In genomic region chr6:37538107-37538506, GRCh38 we compare ENCODE assay signal across 9 cellular contexts. TPM values are rescaled to one million over a fixed set of nuclear protein-coding genes. Genes with fewer than 3 reads are reported as not detected.
DNase-seq lines count a peak whose midpoint lies in the region; ATAC-seq and TF ChIP-seq lines count a peak whose summit lies in the region.
"Had no signal": no experiment of that assay in that cellular context is flagged by ENCODE, and none has a peak within 500 bp of the region (broad histone marks: within the 10 kb centered on the region; RNA-seq: fewer than 3 reads in every experiment).

No MANE protein-coding gene starts in this region.

- in situ Hi-C loops in GM23248 (cut with MboI), result no loop called here

- H3K9ac ChIP-seq in GM23248, result no peak overlapping the region

- no peaks in the 10 kb centered on the region for H3K9me3 Mint-ChIP-seq in CD4-positive, alpha-beta T cell
- no peaks in the 10 kb centered on the region for H3K9me3 Mint-ChIP-seq in osteocyte (ENCODE audit: unreplicated experiment)

- no peaks in the 10 kb centered on the region for H3K79me2 ChIP-seq in GM23248 (ENCODE audit: insufficient read depth)

- intact Hi-C loops in CD4-positive, alpha-beta T cell (cut with DNase I, micrococcal nuclease), result loop anchor here in 1 of 2 experiments (5.0 kb wide), 1 partner anchor 36 kb away; no protein-coding TSS in a partner anchor

- no peaks in the 10 kb centered on the region for H3K9me3 ChIP-seq in CD4-positive, alpha-beta T cell (ENCODE audit: control insufficient read depth, low read length)
- no peaks in the 10 kb centered on the region for H3K9me3 ChIP-seq in GM23248 (ENCODE audit: low read depth)

- H3K36me3 ChIP-seq in GM23248 (ENCODE audit: low read depth), result no peaks in the 10 kb centered on the region

- H3K4me1 Mint-ChIP-seq in CD4-positive, alpha-beta T cell (ENCODE audit: low read depth), result peaks cover 35% of the 10 kb centered on the region
- peaks cover 9% of the 10 kb centered on the region for H3K4me1 Mint-ChIP-seq in osteocyte (ENCODE audit: unreplicated experiment)

- CTCF ChIA-PET in CD4-positive, alpha-beta T cell (lab: Charles Lee), result interaction anchor here (0.7 to 1.6 kb wide), 3 partner anchors 28 to 154 kb away, joined by 3 to 5 read pairs (median 4); no protein-coding TSS in a partner anchor
- CTCF ChIA-PET in RWPE1 (lab: Yijun Ruan, JAX), result interaction anchor here (0.6 to 2.8 kb wide), 19 partner anchors 9 to 561 kb away, joined by 3 to 13 read pairs (median 3); no protein-coding TSS in a partner anchor

- no peaks in the 10 kb centered on the region for H4K20me1 ChIP-seq in GM23248 (ENCODE audit: insufficient read depth)

- POLR2A ChIA-PET in CD4-positive, alpha-beta T cell (lab: Charles Lee), result interaction anchor here (1.2 to 2.5 kb wide), 4 partner anchors 10 to 36 kb away, joined by 3 to 13 read pairs (median 7); no protein-coding TSS in a partner anchor
- POLR2A ChIA-PET in RWPE1 (lab: Yijun Ruan, JAX; ENCODE audit: low non-redundant PET), result no interaction called here

- peaks cover 32% of the 10 kb centered on the region for H3K36me3 Mint-ChIP-seq in CD4-positive, alpha-beta T cell (ENCODE audit: low read depth)
- H3K36me3 Mint-ChIP-seq in osteocyte (ENCODE audit: unreplicated experiment), result no peaks in the 10 kb centered on the region

- H3K4me2 ChIP-seq in GM23248 (ENCODE audit: unreplicated experiment), result no peak overlapping the region

- no peak overlapping the region for H3K27ac ChIP-seq in CD4-positive, alpha-beta T cell (ENCODE audit: low read depth, low read length)
- no peak overlapping the region for H3K27ac ChIP-seq in GM23248
- H3K27ac ChIP-seq in RWPE1, result no peak overlapping the region

- H2AFZ ChIP-seq in GM23248, result no peak overlapping the region

- no peaks in the 10 kb centered on the region for H3K9me2 ChIP-seq in GM23248 (ENCODE audit: insufficient read depth)

- no peaks in the 10 kb centered on the region for H3K27me3 ChIP-seq in CD4-positive, alpha-beta T cell (ENCODE audit: control insufficient read depth, insufficient read depth, low read length)
- H3K27me3 ChIP-seq in GM23248 (replicated peaks; ENCODE audit: insufficient read depth), result peaks cover 46% of the 10 kb centered on the region

- H3K4me3 Mint-ChIP-seq in CD4-positive, alpha-beta T cell, result no peak overlapping the region
- H3K4me3 Mint-ChIP-seq in osteocyte (ENCODE audit: unreplicated experiment), result no peak overlapping the region

- H3K27ac Mint-ChIP-seq in CD4-positive, alpha-beta T cell, result peak overlapping the region; percentile 63
- H3K27ac Mint-ChIP-seq in osteocyte (ENCODE audit: unreplicated experiment), result no peak overlapping the region

- no peaks in the 10 kb centered on the region for H3K27me3 Mint-ChIP-seq in CD4-positive, alpha-beta T cell
- H3K27me3 Mint-ChIP-seq in osteocyte (ENCODE audit: unreplicated experiment), result peaks cover 16% of the 10 kb centered on the region

- H3F3A ChIP-seq in GM23248 (ENCODE audit: insufficient read depth), result no peaks in the 10 kb centered on the region

- WGBS in GM23248 (ENCODE audit: low coverage in 1 of 2, low lambda C conversion rate in 2 of 2, missing lambda C conversion rate in 2 of 2), 2 experiments, result 42 to 56% methylated on average over 6 of the region's 6 CpGs

- TF ChIP-seq CTCF in CD4-positive, alpha-beta T cell (IDR thresholded peaks at IDR 0.05), result no peak
- no peak for TF ChIP-seq CTCF in RWPE1 (conservative IDR thresholded peaks at IDR 0.05; ENCODE audit: low read depth)
- TF ChIP-seq CTCF in osteocyte (IDR thresholded peaks at IDR 0.05), result no peak

- DNase-seq in CD4-positive, alpha-beta T cell, result no peak
- DNase-seq in GM23248, result peak; percentile 36
- peak; percentile 54 for DNase-seq in RWPE1 (ENCODE audit: low spot score)
- peak; percentile 76 for DNase-seq in islet precursor cell
- no peak for DNase-seq in osteocyte (ENCODE audit: extremely low spot score, unreplicated experiment)
- DNase-seq in GM19238 (ENCODE audit: insufficient read length, low spot score), result no peak
- DNase-seq: mesenchymal stem cell had no signal

- no peak for ATAC-seq in CD4-positive, alpha-beta T cell (ENCODE audit: poor library complexity)
- no peak for ATAC-seq in GM19455 (IDR thresholded peaks at IDR 0.05; ENCODE audit: unreplicated experiment)
- no peak for ATAC-seq in HG03342 (IDR thresholded peaks at IDR 0.05; ENCODE audit: unreplicated experiment)

- H3K4me1 ChIP-seq in GM23248 (ENCODE audit: insufficient read depth), result no peaks in the 10 kb centered on the region; the same call in 1 of the 2 replicates

- H3K4me3 ChIP-seq in GM23248, result no peak overlapping the region

RNA-seq across cellular contexts. Expression of gene CCDC167, which starts 38.4 kb away (rescaled TPM):
- total RNA-seq in CD4-positive, alpha-beta T cell, result 1 to 10 TPM; 7.3 to 8.0 TPM
- total RNA-seq in GM23248 (2014; rRNA removed; shearing (Covaris generic)), result 35.8 and 41.2 TPM in 2 replicates
- 48.1 and 51.0 TPM in 2 replicates for polyA plus RNA-seq in GM23248 (2016; fragmentation: Nextera tagmentation; extraction: Ambion mirVana)
- total RNA-seq in osteocyte, result 22.7 and 23.0 TPM in 2 replicates

Comparison
In these comparisons a context has a peak if more than half of its experiments do, and no peak if none do; other contexts are left out.
1. DNase-seq: peak in GM23248 (single experiment), RWPE1 (single experiment) and islet precursor cell (single experiment); none in CD4-positive, alpha-beta T cell (0 of 10), osteocyte (single experiment) and GM19238 (single experiment).